8 cellular contexts compared by ENCODE assay signal in genomic region chr7:103347507-103348267, GRCh38. TPM values are rescaled to one million over a fixed set of nuclear protein-coding genes. Genes with fewer than 3 reads are reported as not detected.
DNase-seq lines count a peak whose midpoint lies in the region; ATAC-seq and TF ChIP-seq lines count a peak whose summit lies in the region.

Gene PSMC2 (plus strand): TSS chr7:103347643. CDS start chr7:103347712, 69 bp downstream.

- peaks cover 55% of the 10 kb centered on the region for H3K4me1 ChIP-seq in mononuclear cell (ENCODE audit: insufficient read depth, low read length)

- H3K36me3 Mint-ChIP-seq in IgD-negative memory B cell: no peaks in the 10 kb centered on the region

- H3K27me3 Mint-ChIP-seq in IgD-negative memory B cell: peaks cover 1% of the 10 kb centered on the region

- no peak for TF ChIP-seq CTCF in epithelial cell of esophagus (IDR thresholded peaks at IDR 0.05; ENCODE audit: insufficient read depth, low read depth, low read length, missing control alignments)

- H3K9me3 ChIP-seq in mononuclear cell (ENCODE audit: low read depth, low read length): no peaks in the 10 kb centered on the region

- peak; percentile 62 for ATAC-seq in GM21576 (IDR thresholded peaks at IDR 0.05; ENCODE audit: unreplicated experiment)

- H3K27me3 ChIP-seq in mononuclear cell (ENCODE audit: insufficient read depth, low read length): no peaks in the 10 kb centered on the region

- H3K4me3 ChIP-seq in epithelial cell of esophagus (ENCODE audit: low read length) (peak within 1 kb of the TSS; percentile 84), mononuclear cell (ENCODE audit: low read length) (peak within 1 kb of the TSS; percentile 85)

- DNase-seq in DMS114 treated with DMSO at 0.1 percent for 48 hours (lab: John Stamatoyannopoulos, UW; ENCODE audit: unreplicated experiment) (peak; percentile 85), OCI-M1 (lab: John Stamatoyannopoulos, UW) (peak; percentile 90), activated T-cell treated with anti-CD3 and anti-CD28 coated beads for 24 hours (ENCODE audit: low read depth) (peak; percentile 81), epithelial cell of esophagus (ENCODE audit: low read depth) (peak; percentile 90)
- DNase-seq in stimulated activated CD8-positive, alpha-beta memory T cell treated with anti-CD3 and anti-CD28 coated beads, Interleukin-2, amount 100 ng/mL, for 48 hours (ENCODE audit: low read depth in 2 of 2): peak; percentile 53 to 72

- no peaks in the 10 kb centered on the region for H3K9me3 Mint-ChIP-seq in IgD-negative memory B cell

- peak within 1 kb of the TSS; percentile 89 to 100 (median 98) for H3K4me3 Mint-ChIP-seq in IgD-negative memory B cell

- peaks cover 46 to 53% (median 47%) of the 10 kb centered on the region in 3 donors for H3K4me1 Mint-ChIP-seq in IgD-negative memory B cell

- H3K27ac Mint-ChIP-seq in IgD-negative memory B cell: peak within 1 kb of the TSS; percentile 61 to 99 (median 96)

RNA-seq across cellular contexts. Expression of gene PSMC2, which starts in this region (rescaled TPM):
- 89.1 TPM for polyA plus RNA-seq in IgD-negative memory B cell
- 128 TPM for total RNA-seq in mononuclear cell

Comparison
In these comparisons a context has a peak if more than half of its experiments do, and no peak if none do; other contexts are left out.
1. Peak in every context shown above with its lines: DNase-seq, ATAC-seq and H3K4me3 ChIP-seq.